Comparison of ENCODE assay signal across 24 cellular contexts in the genomic region with DNA sequence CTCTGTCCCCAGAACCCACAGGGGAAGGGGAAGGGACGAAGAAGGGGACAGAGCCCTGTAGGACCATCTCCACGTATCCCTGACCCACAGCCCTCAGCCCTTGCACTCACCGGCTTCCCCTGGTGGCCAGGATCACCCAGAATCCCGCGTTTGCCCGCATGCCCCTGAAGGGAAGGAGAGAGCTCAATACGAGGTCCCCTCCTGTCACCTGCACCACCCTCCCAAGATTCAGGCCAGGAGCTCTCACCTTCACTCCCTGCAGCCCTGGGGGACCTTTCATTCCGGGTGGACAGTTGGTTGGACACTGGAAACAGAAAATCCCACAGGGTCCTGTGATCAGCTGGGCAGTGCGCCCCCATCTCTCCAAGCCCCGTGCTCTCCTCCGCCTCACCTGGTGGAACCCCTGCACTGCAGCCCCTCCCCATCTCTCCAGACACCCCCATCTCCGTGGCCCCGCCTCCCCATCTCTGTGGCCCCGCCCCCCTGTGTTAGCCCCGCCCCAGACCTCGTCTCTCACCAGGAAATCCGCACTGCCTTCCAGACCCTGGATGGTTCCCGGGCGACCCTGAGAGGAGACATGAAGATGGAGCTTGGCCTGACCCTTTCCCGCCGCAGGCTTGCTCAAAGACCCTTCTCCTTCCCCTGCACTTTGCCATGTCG. TPM values are rescaled to one million over a fixed set of nuclear protein-coding genes. Genes with fewer than 3 reads are reported as not detected.
A peak's percentile ranks its signal among the peaks of the same experiment; 100 is the strongest.
DNase-seq lines count a peak whose midpoint lies in the region; ATAC-seq, FAIRE-seq and TF ChIP-seq lines count a peak whose summit lies in the region.
"Had no signal": no experiment of that assay in that cellular context is flagged by ENCODE, and none has a peak within 500 bp of the region (broad histone marks: within the 10 kb centered on the region; RNA-seq: fewer than 3 reads in every experiment).

No MANE protein-coding gene starts in this region.

- POLR2A ChIA-PET in K562 (lab: Yijun Ruan, JAX) = interaction anchor here (0.6 to 0.8 kb wide), 3 partner anchors 85 to 213 kb away, joined by 3 read pairs; no protein-coding TSS in a partner anchor

- DNase-seq in Karpas-422 (peak; percentile 37), K562 (ENCODE audit: extremely low read depth in 1 of 4, low spot score in 3 of 4) (peak; percentile 40 to 83 (median 80)), osteoblast (ENCODE audit: insufficient read length, low spot score, missing footprints) (peak; percentile 4), left lobe of liver (ENCODE audit: low spot score) (no peak), middle frontal gyrus (ENCODE audit: extremely low spot score, low spot score) (no peak), ureter (ENCODE audit: low spot score) (no peak), NOMO-1 (lab: John Stamatoyannopoulos, UW; ENCODE audit: unreplicated experiment in 2 of 2) (no peak)
- DNase-seq: activated CD4-positive, alpha-beta memory T cell treated with anti-CD3 and anti-CD28 coated beads, Interleukin-2, amount 10 ng/mL, durations not matched to agents 7 days and 5 days; activated CD4-positive, CD25-positive, alpha-beta regulatory T cell; activated gamma-delta T cell; activated naive CD8-positive, alpha-beta T cell treated with anti-CD3 and anti-CD28 coated beads, Interleukin-2, amount 50 U/mL, for 24 hours; body of pancreas; Calu3; EL; esophagus squamous epithelium; mammary epithelial cell; NCI-H69; occipital lobe; stimulated activated naive CD4-positive, alpha-beta T cell treated with Interleukin-2 at 50 U/mL for 16 hours; T-helper 9 cell; transverse colon had no signal

- H3K9me2 ChIP-seq in Karpas-422 (replicated peaks; ENCODE audit: insufficient read depth, low read length) = no peaks in the 10 kb centered on the region

- no peak for TF ChIP-seq POLR2A in K562 (conservative IDR thresholded peaks at IDR 0.05)

- H3K4me3 ChIP-seq in Karpas-422 (ENCODE audit: low read length) = no peak overlapping the region
- H3K4me3 ChIP-seq in K562 = no peak overlapping the region
- H3K4me3 ChIP-seq in osteoblast (ENCODE audit: insufficient read depth, low read length) = no peak overlapping the region
- H3K4me3 ChIP-seq: body of pancreas, esophagus squamous epithelium, smooth muscle cell, transverse colon had no signal

- no peaks in the 10 kb centered on the region; the same call in 1 of the 2 replicates for H3K27me3 ChIP-seq in Karpas-422 (ENCODE audit: low read length)
- H3K27me3 ChIP-seq in K562 (ENCODE audit: control insufficient read depth in 2 of 2, insufficient read depth in 2 of 2, low read length in 2 of 2) = no peaks in the 10 kb centered on the region; a peak in 1 of 5 replicates
- peaks cover 8% of the 10 kb centered on the region for H3K27me3 ChIP-seq in osteoblast (ENCODE audit: insufficient read depth, low read length)
- H3K27me3 ChIP-seq: body of pancreas had no signal

- H3K4me2 ChIP-seq in Karpas-422 (ENCODE audit: low read depth, low read length, poor library complexity, severe bottlenecking) = no peak overlapping the region
- H3K4me2 ChIP-seq in K562 (ENCODE audit: insufficient read depth, low read length) = peak overlapping the region; percentile 34; the same call in 1 of the 2 replicates
- H3K4me2 ChIP-seq in osteoblast (ENCODE audit: insufficient read depth, low read length) = no peak overlapping the region
- H3K4me2 ChIP-seq: smooth muscle cell had no signal

- CTCF ChIA-PET in K562 (lab: Yijun Ruan, JAX; ENCODE audit: low intra/inter-chr PET ratio) = no interaction called here

- no peak overlapping the region for H2AFZ ChIP-seq in Karpas-422 (ENCODE audit: low read length)
- H2AFZ ChIP-seq in K562 (ENCODE audit: low read depth, low read length) = peak overlapping the region; percentile 74
- H2AFZ ChIP-seq in osteoblast (ENCODE audit: low read length) = no peak overlapping the region

- H3K4me1 ChIP-seq in Karpas-422 (ENCODE audit: low read length) = peaks cover 52% of the 10 kb centered on the region
- peaks cover 29 to 50% of the 10 kb centered on the region in 2 experiments for H3K4me1 ChIP-seq in K562 (replicated peaks in 1 of 2; ENCODE audit: control insufficient read depth in 2 of 2, insufficient read depth in 2 of 2, low read length in 2 of 2)
- H3K4me1 ChIP-seq in osteoblast (ENCODE audit: insufficient read depth, low read length) = peaks cover 13% of the 10 kb centered on the region

- H3K9me1 ChIP-seq in K562 (ENCODE audit: control insufficient read depth, insufficient read depth, low read length) = no peaks in the 10 kb centered on the region

- H3K27ac ChIP-seq in Karpas-422 (ENCODE audit: low read length) = no peak overlapping the region
- H3K27ac ChIP-seq in K562 (ENCODE audit: extremely low read depth, low read depth, low read length) = no peak overlapping the region
- no peak overlapping the region for H3K27ac ChIP-seq in osteoblast (ENCODE audit: low read depth, low read length)
- H3K27ac ChIP-seq: body of pancreas, esophagus squamous epithelium, transverse colon had no signal

- H3K79me2 ChIP-seq in Karpas-422 (ENCODE audit: low read length) (no peaks in the 10 kb centered on the region), K562 (ENCODE audit: control insufficient read depth, insufficient read depth, low read length) (no peaks in the 10 kb centered on the region), osteoblast (ENCODE audit: insufficient read depth, low read length) (no peaks in the 10 kb centered on the region)

- BruUV-seq in K562 (replicated peaks; lab: Mats Ljungman, UMichigan) = no TSS peak

- H3K36me3 ChIP-seq in Karpas-422 (ENCODE audit: insufficient read depth, low read length) (no peaks in the 10 kb centered on the region), K562 (ENCODE audit: control insufficient read depth, insufficient read depth, low read length) (no peaks in the 10 kb centered on the region), osteoblast (ENCODE audit: insufficient read depth, low read length) (no peaks in the 10 kb centered on the region)
- H3K36me3 ChIP-seq: esophagus squamous epithelium, transverse colon had no signal

- peak; percentile 75 for ATAC-seq in K562
- ATAC-seq in left lobe of liver = no peak
- ATAC-seq: activated naive CD8-positive, alpha-beta T cell treated with anti-CD3 and anti-CD28 coated beads, Interleukin-2, amount 50 U/mL, for 24 hours; body of pancreas; SK-N-SH treated with all-trans-retinoic acid at 6 μM for 48 hours had no signal

- no peaks in the 10 kb centered on the region for H4K20me1 ChIP-seq in Karpas-422 (ENCODE audit: insufficient read depth, low read depth, low read length)
- no peaks in the 10 kb centered on the region for H4K20me1 ChIP-seq in K562 (replicated peaks; ENCODE audit: control insufficient read depth, insufficient read depth, low read length)
- H4K20me1 ChIP-seq in osteoblast (ENCODE audit: insufficient read depth, low read length) = no peaks in the 10 kb centered on the region

- peak; percentile 44 for FAIRE-seq in K562 (lab: Jason Lieb, UNC)

- intact Hi-C loops in K562 (cut with micrococcal nuclease) = no loop called here

- H3K9ac ChIP-seq in Karpas-422 (ENCODE audit: low read length) (no peak overlapping the region), K562 (ENCODE audit: insufficient read depth in 1 of 2, low read depth in 2 of 2, low read length in 2 of 2) (peak overlapping the region in 1 of 2 experiments; percentile 43; a peak in 1 of 4 replicates)

- TF ChIP-seq RAD21 in K562 (CRISPR knock-in tag; conservative IDR thresholded peaks at IDR 0.05 in 1 of 2, IDR thresholded peaks at IDR 0.05 in 1 of 2) = peak in 1 of 2 experiments; percentile 34; a peak in 1 of 4 replicates

- peak; percentile 19; the same call in 2 of the 3 replicates for TF ChIP-seq CTCF in GM12872 (IDR thresholded peaks at IDR 0.05; ENCODE audit: insufficient read depth, low read depth, low read length)
- peak in 2 of 3 experiments; percentile 30 to 57; a peak in 4 of 6 replicates for TF ChIP-seq CTCF in K562 (IDR thresholded peaks at IDR 0.05 in 2 of 3, conservative IDR thresholded peaks at IDR 0.05 in 1 of 3; ENCODE audit: insufficient read depth in 2 of 3, low read depth in 1 of 3, low read length in 3 of 3)
- TF ChIP-seq CTCF in osteoblast (IDR thresholded peaks at IDR 0.05; ENCODE audit: extremely low read depth, low read depth, low read length) = no peak

- H3K9me3 ChIP-seq in Karpas-422 (ENCODE audit: low read length) (no peaks in the 10 kb centered on the region), K562 (replicated peaks; ENCODE audit: control insufficient read depth, insufficient read depth, low read depth, low read length) (no peaks in the 10 kb centered on the region), osteoblast (ENCODE audit: low read depth, low read length) (no peaks in the 10 kb centered on the region)
- H3K9me3 ChIP-seq: body of pancreas, esophagus squamous epithelium, transverse colon had no signal

- 50% methylated on average over 17 of the region's 22 CpGs for WGBS in K562 (ENCODE audit: insufficient coverage, low coverage, missing lambda C conversion rate)

- no peak for TF ChIP-seq EP300 in K562 (IDR thresholded peaks at IDR 0.05; ENCODE audit: low read length)

- in situ Hi-C loops in K562 (cut with MboI) = no loop called here

RNA-seq across cellular contexts. Expression of gene COL9A2, which starts 6.0 kb away (rescaled TPM):
- 7.9 and 28.2 TPM in 2 replicates for total RNA-seq in Karpas-422 (2014; rRNA removed; shearing (Covaris generic); ENCODE audit: low replicate concordance)
- 0.58 and 1.9 TPM in 2 replicates for total RNA-seq in K562 (2011; cell fraction: chromatin; rRNA removed; ENCODE audit: low replicate concordance)
- 0.53 and 1.3 TPM in 2 replicates for total RNA-seq in K562 (2011; cell fraction: nucleolus; rRNA removed)
- 0.73 and 1.1 TPM in 2 replicates for total RNA-seq in K562 (2011; cell fraction: nucleoplasm; rRNA removed)
- 0.90 and 0.95 TPM in 2 replicates for total RNA-seq in K562 (2014; rRNA removed)
- total RNA-seq in K562 (2014; rRNA removed; fragmentation: Illumina TruSeq; extraction: Trizol) = 0.06 and 0.15 TPM in 2 replicates
- total RNA-seq in K562 (2015; rRNA removed; fragmentation: Illumina TruSeq; extraction: Trizol) = 0.60 and 0.72 TPM in 2 replicates
- total RNA-seq in K562 (2021) = 0.47 and 0.72 TPM in 2 replicates
- 0.31 and 0.45 TPM in 2 replicates for polyA plus RNA-seq in K562 (2011; rRNA removed)
- 0.46 and 0.47 TPM in 2 replicates for polyA plus RNA-seq in K562 (2011; cell fraction: cytosol; rRNA removed)
- polyA plus RNA-seq in K562 (2011; cell fraction: nucleus; rRNA removed) = 3.7 and 4.4 TPM in 2 replicates
- 0.78 and 3.8 TPM in 2 replicates for polyA plus RNA-seq in K562 (2012)
- polyA plus RNA-seq in K562 (2014; fragmentation: Illumina TruSeq; extraction: Trizol) = 0.24 and 0.54 TPM in 2 replicates
- polyA plus RNA-seq in K562 (2014; fragmentation: Nextera tagmentation; extraction: Ambion mirVana) = under 1 TPM; 0.03 TPM
- polyA plus RNA-seq in K562 (2014; rRNA removed) = 1.5 and 2.2 TPM in 2 replicates
- polyA minus RNA-seq in K562 (2011; rRNA and poly(A)+ RNA removed) = 0.11 and 0.30 TPM in 2 replicates
- 1.6 TPM in 1 of 2 replicates, not detected in the other for polyA minus RNA-seq in K562 (2011; cell fraction: cytosol; rRNA and poly(A)+ RNA removed)
- 0.13 and 1.4 TPM in 2 replicates for polyA minus RNA-seq in K562 (2011; cell fraction: nucleus; rRNA and poly(A)+ RNA removed)
- total RNA-seq in osteoblast = 0.36 and 0.88 TPM in 2 replicates
- 0.45 TPM for total RNA-seq in left lobe of liver
- 27.1 TPM for total RNA-seq in ureter

RNA-seq across cellular contexts. Expression of gene ZMPSTE24, which starts 53.1 kb away (rescaled TPM):
- 22.0 and 50.9 TPM in 2 replicates for total RNA-seq in Karpas-422 (2014; rRNA removed; shearing (Covaris generic); ENCODE audit: low replicate concordance)
- total RNA-seq in K562 (2011; cell fraction: chromatin; rRNA removed; ENCODE audit: low replicate concordance) = 31.5 and 69.9 TPM in 2 replicates
- 36.2 and 41.8 TPM in 2 replicates for total RNA-seq in K562 (2011; cell fraction: nucleolus; rRNA removed)
- 53.6 and 61.9 TPM in 2 replicates for total RNA-seq in K562 (2011; cell fraction: nucleoplasm; rRNA removed)
- total RNA-seq in K562 (2014; rRNA removed) = 45.0 and 45.6 TPM in 2 replicates
- total RNA-seq in K562 (2014; rRNA removed; fragmentation: Illumina TruSeq; extraction: Trizol) = 74.4 and 86.4 TPM in 2 replicates
- total RNA-seq in K562 (2015; rRNA removed; fragmentation: Illumina TruSeq; extraction: Trizol) = 62.7 and 68.8 TPM in 2 replicates
- 51.2 and 53.3 TPM in 2 replicates for total RNA-seq in K562 (2021)
- polyA plus RNA-seq in K562 (2011; rRNA removed) = 28.1 and 30.7 TPM in 2 replicates
- 6.8 and 14.9 TPM in 2 replicates for polyA plus RNA-seq in K562 (2011; cell fraction: cytosol; rRNA removed)
- 7.0 and 8.9 TPM in 2 replicates for polyA plus RNA-seq in K562 (2011; cell fraction: nucleus; rRNA removed)
- 22.3 and 37.2 TPM in 2 replicates for polyA plus RNA-seq in K562 (2012)
- polyA plus RNA-seq in K562 (2014; fragmentation: Illumina TruSeq; extraction: Trizol) = 53.2 and 64.3 TPM in 2 replicates
- 10 to 100 TPM; 73.5 to 75.9 TPM for polyA plus RNA-seq in K562 (2014; fragmentation: Nextera tagmentation; extraction: Ambion mirVana)
- polyA plus RNA-seq in K562 (2014; rRNA removed) = 39.0 and 39.1 TPM in 2 replicates
- polyA minus RNA-seq in K562 (2011; rRNA and poly(A)+ RNA removed) = 41.5 and 48.6 TPM in 2 replicates
- 33.5 and 34.7 TPM in 2 replicates for polyA minus RNA-seq in K562 (2011; cell fraction: cytosol; rRNA and poly(A)+ RNA removed)
- 9.4 and 16.2 TPM in 2 replicates for polyA minus RNA-seq in K562 (2011; cell fraction: nucleus; rRNA and poly(A)+ RNA removed)
- total RNA-seq in osteoblast = 72.4 and 77.2 TPM in 2 replicates
- 19.5 TPM for total RNA-seq in left lobe of liver
- total RNA-seq in ureter = 52.9 TPM

Comparison
In these comparisons a context has a peak if more than half of its experiments do, and no peak if none do; other contexts are left out.
1. DNase-seq: peak in Karpas-422 (single experiment), K562 (4 of 4) and osteoblast (single experiment); none in left lobe of liver (single experiment), middle frontal gyrus (single experiment), ureter (single experiment) and NOMO-1 (0 of 2).